8 cellular contexts compared by ENCODE assay signal in genomic region chr7:151782256-151782597, GRCh38.
A peak's percentile ranks its signal among the peaks of the same experiment; 100 is the strongest.
DNase-seq lines count a peak whose midpoint lies in the region; ATAC-seq and TF ChIP-seq lines count a peak whose summit lies in the region.
"Not testable (repeated sequence)": the region's sequence is repeated elsewhere in the genome, so short reads cannot be mapped to it uniquely, and the experiment has no call there.

No MANE protein-coding gene starts in this region.

- H3K4me1 ChIP-seq in BLaER1: peaks cover 28% of the 10 kb centered on the region
- H3K4me1 ChIP-seq in DOHH2 (ENCODE audit: control insufficient read depth, low read length); Karpas-422 (ENCODE audit: low read length); effector memory CD4-positive, alpha-beta T cell (ENCODE audit: control insufficient read depth, insufficient read depth, low read length, poor library complexity, severe bottlenecking): not testable (repeated sequence)

- H3K4me3 Mint-ChIP-seq in WTC11: peak overlapping the region; percentile 61; the same call in 1 of the 2 replicates
- H3K4me3 Mint-ChIP-seq in activated naive CD4-positive, alpha-beta T cell treated with anti-CD3 and anti-CD28 coated beads, Interleukin-2, amount 50 U/mL, for 24 hours: peak overlapping the region; percentile 89
- peak overlapping the region; percentile 80 to 91 (median 88) for H3K4me3 Mint-ChIP-seq in naive thymus-derived CD8-positive, alpha-beta T cell
- peak overlapping the region; percentile 83 to 85 for H3K4me3 Mint-ChIP-seq in stimulated activated naive CD8-positive, alpha-beta T cell treated with anti-CD3 and anti-CD28 coated beads, Interleukin-15, amount 100 ng/mL, for 72 hours

- H3K9me3 ChIP-seq in BLaER1: peaks cover 15% of the 10 kb centered on the region
- H3K9me3 ChIP-seq in DOHH2 (ENCODE audit: control insufficient read depth, insufficient read depth, low read length); Karpas-422 (ENCODE audit: low read length); effector memory CD4-positive, alpha-beta T cell (ENCODE audit: control insufficient read depth, low read length): not testable (repeated sequence)

- ATAC-seq in WTC11; naive thymus-derived CD8-positive, alpha-beta T cell; stimulated activated naive CD8-positive, alpha-beta T cell treated with anti-CD3 and anti-CD28 coated beads, Interleukin-15, amount 100 ng/mL, for 72 hours: not testable (repeated sequence)

- H3K4me1 Mint-ChIP-seq in WTC11; activated naive CD4-positive, alpha-beta T cell treated with anti-CD3 and anti-CD28 coated beads, Interleukin-2, amount 50 U/mL, for 24 hours: not testable (repeated sequence)
- peaks cover 8 to 32% (median 18%) of the 10 kb centered on the region in 4 donors for H3K4me1 Mint-ChIP-seq in naive thymus-derived CD8-positive, alpha-beta T cell
- peaks cover 27% of the 10 kb centered on the region for H3K4me1 Mint-ChIP-seq in stimulated activated naive CD8-positive, alpha-beta T cell treated with anti-CD3 and anti-CD28 coated beads, Interleukin-15, amount 100 ng/mL, for 72 hours

- H3K36me3 ChIP-seq in BLaER1: peaks cover 16% of the 10 kb centered on the region
- H3K36me3 ChIP-seq in DOHH2 (ENCODE audit: control insufficient read depth, low read length); Karpas-422 (ENCODE audit: insufficient read depth, low read length): not testable (repeated sequence)
- peaks cover 12% of the 10 kb centered on the region for H3K36me3 ChIP-seq in effector memory CD4-positive, alpha-beta T cell (ENCODE audit: control insufficient read depth, insufficient read depth, low read length)

- not testable (repeated sequence) for H3K27me3 ChIP-seq in BLaER1; DOHH2 (ENCODE audit: control insufficient read depth, low read length); Karpas-422 (ENCODE audit: low read length); effector memory CD4-positive, alpha-beta T cell (replicated peaks; ENCODE audit: control insufficient read depth, insufficient read depth, low read length, poor library complexity, severe bottlenecking)

- H3K27ac ChIP-seq in BLaER1; DOHH2 (ENCODE audit: low read depth, low read length); Karpas-422 (ENCODE audit: low read length); effector memory CD4-positive, alpha-beta T cell (ENCODE audit: insufficient read depth, low read length, poor library complexity, severe bottlenecking): not testable (repeated sequence)

- H3K9me3 Mint-ChIP-seq in WTC11: peaks cover 14% of the 10 kb centered on the region
- H3K9me3 Mint-ChIP-seq in activated naive CD4-positive, alpha-beta T cell treated with anti-CD3 and anti-CD28 coated beads, Interleukin-2, amount 50 U/mL, for 24 hours; naive thymus-derived CD8-positive, alpha-beta T cell; stimulated activated naive CD8-positive, alpha-beta T cell treated with anti-CD3 and anti-CD28 coated beads, Interleukin-15, amount 100 ng/mL, for 72 hours: not testable (repeated sequence)

- H2AFZ ChIP-seq in Karpas-422 (ENCODE audit: low read length): not testable (repeated sequence)

- H3K36me3 Mint-ChIP-seq in WTC11; activated naive CD4-positive, alpha-beta T cell treated with anti-CD3 and anti-CD28 coated beads, Interleukin-2, amount 50 U/mL, for 24 hours: not testable (repeated sequence)
- peaks cover 0 to 23% (median 16%) of the 10 kb centered on the region in 3 donors for H3K36me3 Mint-ChIP-seq in naive thymus-derived CD8-positive, alpha-beta T cell

- POLR2A ChIA-PET in WTC11 (lab: Charles Lee): not testable (repeated sequence)
- POLR2A ChIA-PET in naive thymus-derived CD8-positive, alpha-beta T cell (lab: Charles Lee): interaction anchor here (0.6 to 1.6 kb wide), 5 partner anchors 12 to 150 kb away, joined by 3 to 6 read pairs (median 4); partner anchors contain the start of gene PRKAG2

- H4K20me1 ChIP-seq in BLaER1; DOHH2 (ENCODE audit: control insufficient read depth, insufficient read depth, low read depth, low read length); Karpas-422 (ENCODE audit: insufficient read depth, low read depth, low read length): not testable (repeated sequence)

- TF ChIP-seq CTCF in DOHH2 (IDR thresholded peaks at IDR 0.05; ENCODE audit: low read depth, low read length, poor library complexity, severe bottlenecking); WTC11 (IDR thresholded peaks at IDR 0.05): not testable (repeated sequence)

- H3K4me3 ChIP-seq in BLaER1; DOHH2 (ENCODE audit: low read length); Karpas-422 (ENCODE audit: low read length): not testable (repeated sequence)
- peak overlapping the region; percentile 57 for H3K4me3 ChIP-seq in effector memory CD4-positive, alpha-beta T cell (ENCODE audit: insufficient read depth, low read depth, low read length, poor library complexity, severe bottlenecking)

- H3K9ac ChIP-seq in BLaER1; Karpas-422 (ENCODE audit: low read length): not testable (repeated sequence)

- not testable (repeated sequence) for H3K79me2 ChIP-seq in DOHH2 (ENCODE audit: control insufficient read depth, low read length); Karpas-422 (ENCODE audit: low read length)

- peaks cover 19% of the 10 kb centered on the region for H3K27me3 Mint-ChIP-seq in WTC11 (ENCODE audit: low read depth)
- H3K27me3 Mint-ChIP-seq in activated naive CD4-positive, alpha-beta T cell treated with anti-CD3 and anti-CD28 coated beads, Interleukin-2, amount 50 U/mL, for 24 hours; naive thymus-derived CD8-positive, alpha-beta T cell; stimulated activated naive CD8-positive, alpha-beta T cell treated with anti-CD3 and anti-CD28 coated beads, Interleukin-15, amount 100 ng/mL, for 72 hours: not testable (repeated sequence)

- H3F3A ChIP-seq in DOHH2 (ENCODE audit: control insufficient read depth, insufficient read depth): not testable (repeated sequence)

- not testable (repeated sequence) for H3K9me2 ChIP-seq in DOHH2 (replicated peaks; ENCODE audit: control insufficient read depth, low read length); Karpas-422 (replicated peaks; ENCODE audit: insufficient read depth, low read length)

- H3K4me2 ChIP-seq in BLaER1 (peak overlapping the region; percentile 71), DOHH2 (ENCODE audit: low read length) (peak overlapping the region; percentile 44; the same call in 1 of the 2 replicates), Karpas-422 (ENCODE audit: low read depth, low read length, poor library complexity, severe bottlenecking) (peak overlapping the region; percentile 47)

- DNase-seq in Karpas-422; WTC11 (ENCODE audit: low spot score); effector memory CD4-positive, alpha-beta T cell; naive thymus-derived CD8-positive, alpha-beta T cell; stimulated activated naive CD8-positive, alpha-beta T cell treated with anti-CD3 and anti-CD28 coated beads, Interleukin-15, amount 100 ng/mL, for 72 hours: not testable (repeated sequence)

- H3K27ac Mint-ChIP-seq in WTC11; activated naive CD4-positive, alpha-beta T cell treated with anti-CD3 and anti-CD28 coated beads, Interleukin-2, amount 50 U/mL, for 24 hours: not testable (repeated sequence)
- peak overlapping the region in 9 of 10 donors; percentile 55 to 96 (median 92) for H3K27ac Mint-ChIP-seq in naive thymus-derived CD8-positive, alpha-beta T cell
- H3K27ac Mint-ChIP-seq in stimulated activated naive CD8-positive, alpha-beta T cell treated with anti-CD3 and anti-CD28 coated beads, Interleukin-15, amount 100 ng/mL, for 72 hours: peak overlapping the region; percentile 54 to 67

- CTCF ChIA-PET in WTC11 (lab: Charles Lee): interaction anchor here (0.6 to 3.4 kb wide), 32 partner anchors 9 to 803 kb away, joined by 3 to 70 read pairs (median 4); partner anchors contain the start of gene PRKAG2
